In genomic region chr6:119346450-119346849, GRCh38 we compare ENCODE assay signal across 10 cellular contexts. TPM values are rescaled to one million over a fixed set of nuclear protein-coding genes. Genes with fewer than 3 reads are reported as not detected.
DNase-seq lines count a peak whose midpoint lies in the region; ATAC-seq and TF ChIP-seq lines count a peak whose summit lies in the region.
"Had no signal": no experiment of that assay in that cellular context is flagged by ENCODE, and none has a peak within 500 bp of the region (broad histone marks: within the 10 kb centered on the region; RNA-seq: fewer than 3 reads in every experiment).

No MANE protein-coding gene starts in this region.

- intact Hi-C loops in gastrocnemius medialis (cut with DNase I; ENCODE audit: low total_unique reads) = loop anchor here (10.0 kb wide), 1 partner anchor 202 kb away; no protein-coding TSS in a partner anchor

- H3K36me3 Mint-ChIP-seq in T-cell = no peaks in the 10 kb centered on the region
- H3K36me3 Mint-ChIP-seq in chondrocyte (ENCODE audit: low read depth) = peaks cover 1% of the 10 kb centered on the region

- no peaks in the 10 kb centered on the region for H3K9me3 ChIP-seq in gastrocnemius medialis

- in situ Hi-C loops in gastrocnemius medialis (cut with MboI; ENCODE audit: low sequenced_read_pairs in 4 of 4) = no loop called here

- H3K4me1 ChIP-seq in gastrocnemius medialis = peaks cover 3 to 6% of the 10 kb centered on the region in 2 donors

- H3K27ac Mint-ChIP-seq in T-cell (peak overlapping the region; percentile 75 to 93), chondrocyte (ENCODE audit: unreplicated experiment) (no peak overlapping the region)

- peak overlapping the region; percentile 99 for H3K4me3 ChIP-seq in GM08714 (ENCODE audit: low read length)
- H3K4me3 ChIP-seq in foreskin fibroblast (ENCODE audit: low read depth in 1 of 2, low read length in 2 of 2) = peak overlapping the region; percentile 90 to 94
- peak overlapping the region; percentile 72 to 75 (median 72) for H3K4me3 ChIP-seq in gastrocnemius medialis

- H3K27me3 Mint-ChIP-seq in T-cell (no peaks in the 10 kb centered on the region), chondrocyte (ENCODE audit: low read depth) (peaks cover 8% of the 10 kb centered on the region)

- DNase-seq in T-cell (no peak), foreskin fibroblast (peak in 1 of 2 donors; percentile 22), gastrocnemius medialis (no peak), chondrocyte (ENCODE audit: low spot score) (no peak), COLO829 (ENCODE audit: low spot score) (no peak), NCI-H1417 (lab: John Stamatoyannopoulos, UW) (no peak)
- DNase-seq: NCI-H2029 treated with DMSO at 0.1 percent for 48 hours had no signal

- H3K4me1 Mint-ChIP-seq in T-cell (peaks cover 46 to 66% (median 55%) of the 10 kb centered on the region in 3 donors), chondrocyte (ENCODE audit: low read depth) (peaks cover 15% of the 10 kb centered on the region)

- peak overlapping the region; percentile 89 to 94 (median 91) for H3K4me3 Mint-ChIP-seq in T-cell
- no peak overlapping the region for H3K4me3 Mint-ChIP-seq in chondrocyte (ENCODE audit: unreplicated experiment)

- no peaks in the 10 kb centered on the region for H3K36me3 ChIP-seq in gastrocnemius medialis

- TF ChIP-seq POLR2A in gastrocnemius medialis (IDR thresholded peaks at IDR 0.05) = no peak

- H3K27me3 ChIP-seq in gastrocnemius medialis = peaks cover 2 to 25% (median 14%) of the 10 kb centered on the region in 3 donors

- POLR2A ChIA-PET in T-cell (lab: Charles Lee) = interaction anchor here (0.6 to 2.6 kb wide), 4 partner anchors 9 to 1974 kb away, joined by 3 to 18 read pairs (median 4); no protein-coding TSS in a partner anchor

- H3K27ac ChIP-seq in gastrocnemius medialis = peak overlapping the region in 3 of 4 donors; percentile 7 to 87 (median 84)

- no peaks in the 10 kb centered on the region for H3K9me3 Mint-ChIP-seq in T-cell
- no peaks in the 10 kb centered on the region for H3K9me3 Mint-ChIP-seq in chondrocyte (ENCODE audit: low read depth)

- ATAC-seq in T-cell (replicated peaks in 1 of 4) (no peak), gastrocnemius medialis (no peak), HG02678 (IDR thresholded peaks at IDR 0.05; ENCODE audit: unreplicated experiment) (no peak)
- ATAC-seq: activated CD4-positive, CD25-positive, alpha-beta regulatory T cell treated with anti-CD3 and anti-CD28 coated beads, Interleukin-2, amount 50 U/mL, for 24 hours had no signal

- CTCF ChIA-PET in T-cell (lab: Charles Lee) = interaction anchor here (1.0 to 3.4 kb wide), 5 partner anchors 8 to 1960 kb away, joined by 3 to 12 read pairs (median 3); no protein-coding TSS in a partner anchor

- TF ChIP-seq CTCF in foreskin fibroblast (IDR thresholded peaks at IDR 0.05; ENCODE audit: low read depth, low read length) (no peak), gastrocnemius medialis (IDR thresholded peaks at IDR 0.05 in 4 of 5, conservative IDR thresholded peaks at IDR 0.05 in 1 of 5) (no peak), chondrocyte (IDR thresholded peaks at IDR 0.05) (no peak)

RNA-seq across cellular contexts. Expression of gene MAN1A1, which starts 3.1 kb away (rescaled TPM):
- total RNA-seq in T-cell (10 to 100 TPM in 3 of 5 donors, 1 to 10 TPM in 2; 9.4 to 13.6 (median 12.3) TPM), gastrocnemius medialis (10 to 100 TPM; 19.0 to 34.8 (median 21.1) TPM), chondrocyte (6.9 to 16.3 TPM (median 7.2 TPM) in 3 replicates)
